ENCODE assay signal across 1 cellular context in the genomic region with DNA sequence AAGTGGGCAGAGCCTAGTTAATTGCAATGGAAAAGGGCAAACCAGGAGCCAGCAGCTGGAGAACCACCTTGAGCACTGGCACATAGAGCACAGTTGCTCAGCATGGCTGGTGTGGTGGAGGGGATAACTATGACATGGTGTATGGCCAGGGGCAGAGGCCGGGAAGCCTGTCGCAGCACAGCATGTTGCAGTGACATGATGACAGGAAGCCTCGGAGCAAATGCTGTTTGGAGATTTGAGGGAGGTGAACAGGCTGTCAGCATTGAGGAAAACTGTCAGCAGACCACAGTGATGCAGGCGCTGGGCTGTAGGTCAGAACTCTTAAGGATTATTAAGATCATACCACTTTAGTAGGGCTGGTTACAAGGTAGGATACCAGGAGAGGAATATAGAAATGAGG.
TF ChIP-seq lines count a peak whose summit lies in the region.

No MANE protein-coding gene starts in this region.

TF ChIP-seq in IMR-90, 13 proteins besides CTCF, POLR2A, EP300 and RAD21:
- TF ChIP-seq MAZ (IDR thresholded peaks at IDR 0.05; ENCODE audit: borderline replicate concordance, low read depth, low read length) (no peak), ELK1 (IDR thresholded peaks at IDR 0.05; ENCODE audit: borderline replicate concordance, low read depth, low read length) (no peak), CEBPB (IDR thresholded peaks at IDR 0.05; ENCODE audit: low read depth, low read length) (no peak), CHD1 (IDR thresholded peaks at IDR 0.05; ENCODE audit: low read depth, low read length) (no peak), RCOR1 (IDR thresholded peaks at IDR 0.05; ENCODE audit: insufficient replicate concordance, low read length) (no peak), RFX5 (IDR thresholded peaks at IDR 0.05; ENCODE audit: low read depth, low read length) (no peak)
